1 cellular context compared by ENCODE assay signal in genomic region chr4:185471235-185472062, GRCh38.
A peak's percentile ranks its signal among the peaks of the same experiment; 100 is the strongest.
TF ChIP-seq lines count a peak whose summit lies in the region.

Gene CCDC110, minus strand, starts transcription at chr4:185471733. Its CDS starts 50 bp downstream, at chr4:185471683.

TF ChIP-seq in HEK293, 187 proteins besides CTCF, POLR2A, EP300 and RAD21 (continued from another document and continues in another):
- TF ChIP-seq ZBTB11 (tag by site-specific recombination; conservative IDR thresholded peaks at IDR 0.05; ENCODE audit: low read depth), result no peak
- TF ChIP-seq ZNF624 (tag by site-specific recombination; IDR thresholded peaks at IDR 0.05), result no peak
- peak; percentile 93 for TF ChIP-seq ZBTB8A (tag by site-specific recombination; IDR thresholded peaks at IDR 0.05)
- peak; percentile 83 for TF ChIP-seq ZBTB20 (tag by site-specific recombination; IDR thresholded peaks at IDR 0.05)
- no peak for TF ChIP-seq AEBP2 (tag by site-specific recombination; IDR thresholded peaks at IDR 0.05; ENCODE audit: borderline replicate concordance)
- TF ChIP-seq, protein P1, sequence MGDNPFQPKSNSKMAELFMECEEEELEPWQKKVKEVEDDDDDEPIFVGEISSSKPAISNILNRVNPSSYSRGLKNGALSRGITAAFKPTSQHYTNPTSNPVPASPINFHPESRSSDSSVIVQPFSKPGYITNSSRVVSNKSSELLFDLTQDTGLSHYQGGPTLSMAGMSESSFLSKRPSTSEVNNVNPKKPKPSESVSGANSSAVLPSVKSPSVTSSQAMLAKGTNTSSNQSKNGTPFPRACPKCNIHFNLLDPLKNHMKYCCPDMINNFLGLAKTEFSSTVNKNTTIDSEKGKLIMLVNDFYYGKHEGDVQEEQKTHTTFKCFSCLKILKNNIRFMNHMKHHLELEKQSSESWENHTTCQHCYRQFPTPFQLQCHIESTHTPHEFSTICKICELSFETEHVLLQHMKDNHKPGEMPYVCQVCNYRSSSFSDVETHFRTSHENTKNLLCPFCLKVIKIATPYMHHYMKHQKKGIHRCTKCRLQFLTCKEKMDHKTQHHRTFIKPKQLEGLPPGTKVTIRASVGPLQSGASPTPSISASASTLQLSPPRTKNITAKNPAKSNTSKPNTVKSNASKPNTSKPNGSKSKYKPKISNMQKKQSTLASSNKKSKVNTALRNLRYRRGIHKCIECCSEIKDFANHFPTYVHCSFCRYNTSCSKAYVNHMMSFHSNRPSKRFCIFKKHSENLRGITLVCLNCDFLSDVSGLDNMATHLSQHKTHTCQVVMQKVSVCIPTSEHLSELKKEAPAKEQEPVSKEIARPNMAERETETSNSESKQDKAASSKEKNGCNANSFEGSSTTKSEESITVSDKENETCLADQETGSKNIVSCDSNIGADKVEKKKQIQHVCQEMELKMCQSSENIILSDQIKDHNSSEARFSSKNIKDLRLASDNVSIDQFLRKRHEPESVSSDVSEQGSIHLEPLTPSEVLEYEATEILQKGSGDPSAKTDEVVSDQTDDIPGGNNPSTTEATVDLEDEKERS (tag by site-specific recombination; IDR thresholded peaks at IDR 0.05), result no peak
- TF ChIP-seq ZNF555 (tag by site-specific recombination; conservative IDR thresholded peaks at IDR 0.05), result no peak
- no peak for TF ChIP-seq ZFP37 (tag by site-specific recombination; IDR thresholded peaks at IDR 0.05)
- no peak for TF ChIP-seq ZNF514 (tag by site-specific recombination; IDR thresholded peaks at IDR 0.05)
- no peak for TF ChIP-seq ZNF148 (tag by site-specific recombination; IDR thresholded peaks at IDR 0.05; ENCODE audit: borderline replicate concordance)
- no peak for TF ChIP-seq ZNF473 (tag by site-specific recombination; IDR thresholded peaks at IDR 0.05)
- TF ChIP-seq KLF8 (tag by site-specific recombination; IDR thresholded peaks at IDR 0.05), result peak; percentile 26; the same call in 1 of the 2 replicates
- no peak for TF ChIP-seq MYNN (tag by site-specific recombination; IDR thresholded peaks at IDR 0.05; ENCODE audit: borderline replicate concordance)
- TF ChIP-seq SCRT2 (tag by site-specific recombination; IDR thresholded peaks at IDR 0.05), result no peak
- TF ChIP-seq ZEB2 (tag by site-specific recombination; IDR thresholded peaks at IDR 0.05), result peak; percentile 59; the same call in 1 of the 2 replicates
- TF ChIP-seq TRIM28 (IDR thresholded peaks at IDR 0.05; ENCODE audit: borderline replicate concordance, low read length), result no peak
- TF ChIP-seq, protein P2, sequence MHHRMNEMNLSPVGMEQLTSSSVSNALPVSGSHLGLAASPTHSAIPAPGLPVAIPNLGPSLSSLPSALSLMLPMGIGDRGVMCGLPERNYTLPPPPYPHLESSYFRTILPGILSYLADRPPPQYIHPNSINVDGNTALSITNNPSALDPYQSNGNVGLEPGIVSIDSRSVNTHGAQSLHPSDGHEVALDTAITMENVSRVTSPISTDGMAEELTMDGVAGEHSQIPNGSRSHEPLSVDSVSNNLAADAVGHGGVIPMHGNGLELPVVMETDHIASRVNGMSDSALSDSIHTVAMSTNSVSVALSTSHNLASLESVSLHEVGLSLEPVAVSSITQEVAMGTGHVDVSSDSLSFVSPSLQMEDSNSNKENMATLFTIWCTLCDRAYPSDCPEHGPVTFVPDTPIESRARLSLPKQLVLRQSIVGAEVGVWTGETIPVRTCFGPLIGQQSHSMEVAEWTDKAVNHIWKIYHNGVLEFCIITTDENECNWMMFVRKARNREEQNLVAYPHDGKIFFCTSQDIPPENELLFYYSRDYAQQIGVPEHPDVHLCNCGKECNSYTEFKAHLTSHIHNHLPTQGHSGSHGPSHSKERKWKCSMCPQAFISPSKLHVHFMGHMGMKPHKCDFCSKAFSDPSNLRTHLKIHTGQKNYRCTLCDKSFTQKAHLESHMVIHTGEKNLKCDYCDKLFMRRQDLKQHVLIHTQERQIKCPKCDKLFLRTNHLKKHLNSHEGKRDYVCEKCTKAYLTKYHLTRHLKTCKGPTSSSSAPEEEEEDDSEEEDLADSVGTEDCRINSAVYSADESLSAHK (tag by site-specific recombination; IDR thresholded peaks at IDR 0.05), result no peak
- TF ChIP-seq ZNF510 (tag by site-specific recombination; IDR thresholded peaks at IDR 0.05; ENCODE audit: insufficient replicate concordance), result no peak
- no peak for TF ChIP-seq ZNF114 (tag by site-specific recombination; IDR thresholded peaks at IDR 0.05)
- TF ChIP-seq GFI1B (tag by site-specific recombination; IDR thresholded peaks at IDR 0.05), result no peak
- TF ChIP-seq GLIS2 (tag by site-specific recombination; IDR thresholded peaks at IDR 0.05), result peak; percentile 59; the same call in 1 of the 2 replicates
- no peak for TF ChIP-seq ZNF558 (tag by site-specific recombination; IDR thresholded peaks at IDR 0.05)
- no peak for TF ChIP-seq ZNF664 (tag by site-specific recombination; IDR thresholded peaks at IDR 0.05)
- TF ChIP-seq, protein P3, sequence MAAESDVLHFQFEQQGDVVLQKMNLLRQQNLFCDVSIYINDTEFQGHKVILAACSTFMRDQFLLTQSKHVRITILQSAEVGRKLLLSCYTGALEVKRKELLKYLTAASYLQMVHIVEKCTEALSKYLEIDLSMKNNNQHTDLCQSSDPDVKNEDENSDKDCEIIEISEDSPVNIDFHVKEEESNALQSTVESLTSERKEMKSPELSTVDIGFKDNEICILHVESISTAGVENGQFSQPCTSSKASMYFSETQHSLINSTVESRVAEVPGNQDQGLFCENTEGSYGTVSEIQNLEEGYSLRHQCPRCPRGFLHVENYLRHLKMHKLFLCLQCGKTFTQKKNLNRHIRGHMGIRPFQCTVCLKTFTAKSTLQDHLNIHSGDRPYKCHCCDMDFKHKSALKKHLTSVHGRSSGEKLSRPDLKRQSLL (tag by site-specific recombination; IDR thresholded peaks at IDR 0.05), result no peak
- TF ChIP-seq HOXC10 (CRISPR knock-in tag; IDR thresholded peaks at IDR 0.05), result no peak
- TF ChIP-seq ZNF837 (tag by site-specific recombination; IDR thresholded peaks at IDR 0.05), result no peak
- no peak for TF ChIP-seq ZNF544 (tag by site-specific recombination; IDR thresholded peaks at IDR 0.05)
- TF ChIP-seq ZNF146 (tag by site-specific recombination; IDR thresholded peaks at IDR 0.05), result no peak
- no peak for TF ChIP-seq ZNF366 (tag by site-specific recombination; conservative IDR thresholded peaks at IDR 0.05)
- TF ChIP-seq ZNF10 (tag by site-specific recombination; IDR thresholded peaks at IDR 0.05), result 0 out of 2 replicates have a peak, but pooled peaks have one; percentile 19
- no peak for TF ChIP-seq ZNF202 (tag by site-specific recombination; IDR thresholded peaks at IDR 0.05; ENCODE audit: borderline replicate concordance)
- TF ChIP-seq ZNF350 (tag by site-specific recombination; IDR thresholded peaks at IDR 0.05), result no peak
- TF ChIP-seq ZNF530 (tag by site-specific recombination; IDR thresholded peaks at IDR 0.05; ENCODE audit: low read depth), result no peak
- no peak for TF ChIP-seq ZNF214 (tag by site-specific recombination; IDR thresholded peaks at IDR 0.05; ENCODE audit: borderline replicate concordance)
- TF ChIP-seq ZNF623 (tag by site-specific recombination; IDR thresholded peaks at IDR 0.05), result no peak
- TF ChIP-seq ZNF157 (tag by site-specific recombination; IDR thresholded peaks at IDR 0.05), result no peak
- no peak; the same call in 1 of the 2 replicates for TF ChIP-seq ZBTB17 (tag by site-specific recombination; IDR thresholded peaks at IDR 0.05)
- peak; percentile 62 for TF ChIP-seq KLF1 (tag by site-specific recombination; IDR thresholded peaks at IDR 0.05)
- no peak for TF ChIP-seq ZNF529 (tag by site-specific recombination; IDR thresholded peaks at IDR 0.05; ENCODE audit: insufficient replicate concordance)
- TF ChIP-seq ZNF549 (tag by site-specific recombination; IDR thresholded peaks at IDR 0.05), result no peak
- TF ChIP-seq ZNF518A (tag by site-specific recombination; conservative IDR thresholded peaks at IDR 0.05; ENCODE audit: low read depth), result no peak
- TF ChIP-seq ZNF791 (tag by site-specific recombination; IDR thresholded peaks at IDR 0.05), result no peak
- no peak for TF ChIP-seq ZNF140 (tag by site-specific recombination; IDR thresholded peaks at IDR 0.05)
- no peak for TF ChIP-seq ZNF184 (tag by site-specific recombination; IDR thresholded peaks at IDR 0.05)
- TF ChIP-seq ZNF404 (tag by site-specific recombination; IDR thresholded peaks at IDR 0.05), result no peak
